In the genomic region with DNA sequence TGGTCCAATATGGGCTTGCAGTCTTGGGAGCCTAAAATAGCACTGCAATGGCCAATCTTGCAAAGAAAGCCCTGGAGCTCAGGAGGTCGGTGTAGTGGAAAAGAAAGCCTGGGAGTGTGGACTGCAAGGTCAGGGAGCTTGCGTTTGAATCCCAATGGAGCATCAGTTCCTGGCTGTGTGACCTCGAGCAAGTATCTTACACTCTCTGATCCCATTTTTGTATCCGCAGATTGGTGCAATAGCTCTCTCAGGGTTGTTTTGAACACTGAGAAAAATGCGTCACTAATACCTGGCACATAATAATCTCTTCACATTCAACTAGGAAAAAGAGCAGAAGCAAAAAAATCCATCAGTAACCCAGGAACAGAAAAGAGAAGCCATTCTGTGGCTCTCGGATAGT, we compare ENCODE assay signal across 1 cellular context.
TF ChIP-seq lines count a peak whose summit lies in the region.

No MANE protein-coding gene starts in this region.

TF ChIP-seq in GM12878, 131 proteins besides CTCF, POLR2A, EP300 and RAD21:
- TF ChIP-seq NR2F1 (conservative IDR thresholded peaks at IDR 0.05) (no peak), IRF4 (IDR thresholded peaks at IDR 0.05; ENCODE audit: low read depth, low read length) (no peak), ZNF217 (IDR thresholded peaks at IDR 0.05) (no peak), NRF1 (conservative IDR thresholded peaks at IDR 0.05; ENCODE audit: low read depth, low read length) (no peak), BRCA1 (IDR thresholded peaks at IDR 0.05; ENCODE audit: low read depth, low read length) (no peak), DPF2 (IDR thresholded peaks at IDR 0.05) (no peak), GABPA (IDR thresholded peaks at IDR 0.05; ENCODE audit: low read depth) (no peak), SUZ12 (IDR thresholded peaks at IDR 0.05; ENCODE audit: unreplicated experiment) (no peak), JUND (IDR thresholded peaks at IDR 0.05; ENCODE audit: low read depth, low read length) (no peak), JUNB (IDR thresholded peaks at IDR 0.05) (no peak), BACH1 (IDR thresholded peaks at IDR 0.05; ENCODE audit: borderline replicate concordance) (no peak)
- TF ChIP-seq, protein P1, sequence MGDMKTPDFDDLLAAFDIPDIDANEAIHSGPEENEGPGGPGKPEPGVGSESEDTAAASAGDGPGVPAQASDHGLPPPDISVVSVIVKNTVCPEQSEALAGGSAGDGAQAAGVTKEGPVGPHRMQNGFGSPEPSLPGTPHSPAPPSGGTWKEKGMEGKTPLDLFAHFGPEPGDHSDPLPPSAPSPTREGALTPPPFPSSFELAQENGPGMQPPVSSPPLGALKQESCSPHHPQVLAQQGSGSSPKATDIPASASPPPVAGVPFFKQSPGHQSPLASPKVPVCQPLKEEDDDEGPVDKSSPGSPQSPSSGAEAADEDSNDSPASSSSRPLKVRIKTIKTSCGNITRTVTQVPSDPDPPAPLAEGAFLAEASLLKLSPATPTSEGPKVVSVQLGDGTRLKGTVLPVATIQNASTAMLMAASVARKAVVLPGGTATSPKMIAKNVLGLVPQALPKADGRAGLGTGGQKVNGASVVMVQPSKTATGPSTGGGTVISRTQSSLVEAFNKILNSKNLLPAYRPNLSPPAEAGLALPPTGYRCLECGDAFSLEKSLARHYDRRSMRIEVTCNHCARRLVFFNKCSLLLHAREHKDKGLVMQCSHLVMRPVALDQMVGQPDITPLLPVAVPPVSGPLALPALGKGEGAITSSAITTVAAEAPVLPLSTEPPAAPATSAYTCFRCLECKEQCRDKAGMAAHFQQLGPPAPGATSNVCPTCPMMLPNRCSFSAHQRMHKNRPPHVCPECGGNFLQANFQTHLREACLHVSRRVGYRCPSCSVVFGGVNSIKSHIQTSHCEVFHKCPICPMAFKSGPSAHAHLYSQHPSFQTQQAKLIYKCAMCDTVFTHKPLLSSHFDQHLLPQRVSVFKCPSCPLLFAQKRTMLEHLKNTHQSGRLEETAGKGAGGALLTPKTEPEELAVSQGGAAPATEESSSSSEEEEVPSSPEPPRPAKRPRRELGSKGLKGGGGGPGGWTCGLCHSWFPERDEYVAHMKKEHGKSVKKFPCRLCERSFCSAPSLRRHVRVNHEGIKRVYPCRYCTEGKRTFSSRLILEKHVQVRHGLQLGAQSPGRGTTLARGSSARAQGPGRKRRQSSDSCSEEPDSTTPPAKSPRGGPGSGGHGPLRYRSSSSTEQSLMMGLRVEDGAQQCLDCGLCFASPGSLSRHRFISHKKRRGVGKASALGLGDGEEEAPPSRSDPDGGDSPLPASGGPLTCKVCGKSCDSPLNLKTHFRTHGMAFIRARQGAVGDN (IDR thresholded peaks at IDR 0.05), result no peak
- TF ChIP-seq, protein P2, sequence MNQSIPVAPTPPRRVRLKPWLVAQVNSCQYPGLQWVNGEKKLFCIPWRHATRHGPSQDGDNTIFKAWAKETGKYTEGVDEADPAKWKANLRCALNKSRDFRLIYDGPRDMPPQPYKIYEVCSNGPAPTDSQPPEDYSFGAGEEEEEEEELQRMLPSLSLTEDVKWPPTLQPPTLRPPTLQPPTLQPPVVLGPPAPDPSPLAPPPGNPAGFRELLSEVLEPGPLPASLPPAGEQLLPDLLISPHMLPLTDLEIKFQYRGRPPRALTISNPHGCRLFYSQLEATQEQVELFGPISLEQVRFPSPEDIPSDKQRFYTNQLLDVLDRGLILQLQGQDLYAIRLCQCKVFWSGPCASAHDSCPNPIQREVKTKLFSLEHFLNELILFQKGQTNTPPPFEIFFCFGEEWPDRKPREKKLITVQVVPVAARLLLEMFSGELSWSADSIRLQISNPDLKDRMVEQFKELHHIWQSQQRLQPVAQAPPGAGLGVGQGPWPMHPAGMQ (IDR thresholded peaks at IDR 0.05; ENCODE audit: borderline replicate concordance), result no peak
TF ChIP-seq in GM12878: peak in this region for 0.
